In genomic region chr3:176090727-176091126, GRCh38 we compare ENCODE assay signal across 1 cellular context.
TF ChIP-seq lines count a peak whose summit lies in the region.

No MANE protein-coding gene starts in this region.

TF ChIP-seq in GM23338, 12 proteins besides CTCF, POLR2A, EP300 and RAD21 (continued from another document):
- TF ChIP-seq ZNF462 (CRISPR knock-in tag; IDR thresholded peaks at IDR 0.05) = no peak
- no peak for TF ChIP-seq NANOG (IDR thresholded peaks at IDR 0.05; ENCODE audit: borderline replicate concordance)
- no peak for TF ChIP-seq JUNB (IDR thresholded peaks at IDR 0.05; ENCODE audit: unreplicated experiment)
- no peak for TF ChIP-seq CREB1 (CRISPR knock-in tag; IDR thresholded peaks at IDR 0.05; ENCODE audit: low read depth)
- TF ChIP-seq, protein P1, sequence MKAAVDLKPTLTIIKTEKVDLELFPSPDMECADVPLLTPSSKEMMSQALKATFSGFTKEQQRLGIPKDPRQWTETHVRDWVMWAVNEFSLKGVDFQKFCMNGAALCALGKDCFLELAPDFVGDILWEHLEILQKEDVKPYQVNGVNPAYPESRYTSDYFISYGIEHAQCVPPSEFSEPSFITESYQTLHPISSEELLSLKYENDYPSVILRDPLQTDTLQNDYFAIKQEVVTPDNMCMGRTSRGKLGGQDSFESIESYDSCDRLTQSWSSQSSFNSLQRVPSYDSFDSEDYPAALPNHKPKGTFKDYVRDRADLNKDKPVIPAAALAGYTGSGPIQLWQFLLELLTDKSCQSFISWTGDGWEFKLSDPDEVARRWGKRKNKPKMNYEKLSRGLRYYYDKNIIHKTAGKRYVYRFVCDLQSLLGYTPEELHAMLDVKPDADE (IDR thresholded peaks at IDR 0.05) = no peak
- no peak for TF ChIP-seq STAT1 (IDR thresholded peaks at IDR 0.05; ENCODE audit: unreplicated experiment)
- TF ChIP-seq POLR2AphosphoS5 (IDR thresholded peaks at IDR 0.05; ENCODE audit: low read depth) = no peak
TF ChIP-seq in GM23338: peak in this region for 0.
